In the genomic region with DNA sequence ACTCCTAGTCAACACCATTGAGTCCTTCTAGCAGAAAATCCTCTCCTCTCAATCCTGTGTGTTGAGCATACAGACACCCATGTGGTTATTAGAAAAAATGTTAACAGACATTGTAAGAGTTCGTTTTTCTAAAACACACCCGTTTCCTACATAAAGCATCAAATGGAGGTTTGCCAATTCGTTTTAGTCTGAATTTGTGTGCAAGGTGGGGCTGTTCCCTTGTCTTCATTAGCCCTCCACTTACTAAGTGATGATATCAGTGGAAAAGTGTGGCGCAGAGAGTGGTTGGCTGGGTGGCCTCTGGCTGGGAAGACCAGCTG, we compare ENCODE assay signal across 10 cellular contexts. TPM values are rescaled to one million over a fixed set of nuclear protein-coding genes. Genes with fewer than 3 reads are reported as not detected.
DNase-seq lines count a peak whose midpoint lies in the region; ATAC-seq lines count a peak whose summit lies in the region.
"Had no signal": no experiment of that assay in that cellular context is flagged by ENCODE, and none has a peak within 500 bp of the region (broad histone marks: within the 10 kb centered on the region; RNA-seq: fewer than 3 reads in every experiment).

No MANE protein-coding gene starts in this region.

- no peak overlapping the region for H2BK12ac ChIP-seq in mesenchymal stem cell (ENCODE audit: low read length in 2 of 2)

- H3K9ac ChIP-seq in mesenchymal stem cell (ENCODE audit: low read length): no peak overlapping the region

- POLR2A ChIA-PET in activated naive CD8-positive, alpha-beta T cell treated with anti-CD3 and anti-CD28 coated beads, Interleukin-2, amount 10 ng/mL, durations not matched to agents 7 days and 5 days (lab: Charles Lee): interaction anchor here (0.6 to 4.1 kb wide), 9 partner anchors 8 to 1032 kb away, joined by 3 to 70 read pairs (median 10); a partner anchor contains a TSS

- peaks cover 0 to 3% of the 10 kb centered on the region in 2 experiments for H3K27me3 ChIP-seq in mesenchymal stem cell (ENCODE audit: control insufficient read depth in 1 of 2, insufficient read depth in 1 of 2, low read length in 2 of 2)

- peak overlapping the region in 1 of 2 experiments; percentile 48 for H3K4ac ChIP-seq in mesenchymal stem cell (ENCODE audit: low read depth in 1 of 2, low read length in 2 of 2)

- H2AFZ ChIP-seq in mesenchymal stem cell (ENCODE audit: low read depth, low read length): no peak overlapping the region

- H3K4me2 ChIP-seq in mesenchymal stem cell (ENCODE audit: low read length, poor library complexity, severe bottlenecking): no peak overlapping the region

- no peak overlapping the region for H2BK15ac ChIP-seq in mesenchymal stem cell (ENCODE audit: low read depth, poor library complexity, severe bottlenecking)

- no peak overlapping the region for H3K14ac ChIP-seq in mesenchymal stem cell (ENCODE audit: low read length in 2 of 2)

- CTCF ChIA-PET in activated CD8-positive, alpha-beta memory T cell treated with anti-CD3 and anti-CD28 coated beads, Interleukin-2, amount 10 ng/mL, durations not matched to agents 7 days and 5 days (lab: Charles Lee): interaction anchor here (0.9 to 15.6 kb wide), 10 partner anchors 8 to 112 kb away, joined by 3 to 206 read pairs (median 18); a partner anchor contains a TSS

- H3K9me3 Mint-ChIP-seq in activated CD8-positive, alpha-beta memory T cell treated with anti-CD3 and anti-CD28 coated beads, Interleukin-2, amount 10 ng/mL, durations not matched to agents 7 days and 5 days (ENCODE audit: low read depth): no peaks in the 10 kb centered on the region
- H3K9me3 Mint-ChIP-seq in activated naive CD8-positive, alpha-beta T cell treated with anti-CD3 and anti-CD28 coated beads, Interleukin-2, amount 10 ng/mL, durations not matched to agents 7 days and 5 days: no peaks in the 10 kb centered on the region

- no peaks in the 10 kb centered on the region for H3K27me3 Mint-ChIP-seq in activated CD8-positive, alpha-beta memory T cell treated with anti-CD3 and anti-CD28 coated beads, Interleukin-2, amount 10 ng/mL, durations not matched to agents 7 days and 5 days
- no peaks in the 10 kb centered on the region for H3K27me3 Mint-ChIP-seq in activated naive CD8-positive, alpha-beta T cell treated with anti-CD3 and anti-CD28 coated beads, Interleukin-2, amount 10 ng/mL, durations not matched to agents 7 days and 5 days

- peak overlapping the region; percentile 10 for H4K8ac ChIP-seq in mesenchymal stem cell (ENCODE audit: low read length)

- no peak for DNase-seq in activated CD8-positive, alpha-beta memory T cell treated with anti-CD3 and anti-CD28 coated beads, Interleukin-2, amount 10 ng/mL, durations not matched to agents 7 days and 5 days
- DNase-seq in activated CD8-positive, alpha-beta memory T cell treated with anti-CD3 and anti-CD28 coated beads, Interleukin-2, amount 50 U/mL, for 4 hours: no peak
- DNase-seq in activated naive CD8-positive, alpha-beta T cell treated with anti-CD3 and anti-CD28 coated beads, Interleukin-2, amount 10 ng/mL, durations not matched to agents 7 days and 5 days: no peak
- DNase-seq in mesenchymal stem cell: no peak
- DNase-seq in substantia nigra (lab: John Stamatoyannopoulos, UW): no peak
- no peak for DNase-seq in stimulated activated naive CD4-positive, alpha-beta T cell treated with Interleukin-2 at 50 U/mL for 16 hours (lab: John Stamatoyannopoulos, UW)
- DNase-seq: foreskin fibroblast had no signal

- peak overlapping the region; percentile 100 for H3K4me3 Mint-ChIP-seq in activated CD8-positive, alpha-beta memory T cell treated with anti-CD3 and anti-CD28 coated beads, Interleukin-2, amount 10 ng/mL, durations not matched to agents 7 days and 5 days
- H3K4me3 Mint-ChIP-seq in activated naive CD8-positive, alpha-beta T cell treated with anti-CD3 and anti-CD28 coated beads, Interleukin-2, amount 10 ng/mL, durations not matched to agents 7 days and 5 days: peak overlapping the region; percentile 93

- H3K23ac ChIP-seq in mesenchymal stem cell (ENCODE audit: low read length in 2 of 2): no peak overlapping the region

- peaks cover 42% of the 10 kb centered on the region for H3K4me1 ChIP-seq in mesenchymal stem cell (ENCODE audit: control insufficient read depth, insufficient read depth, low read depth, low read length)

- peaks cover 0 to 22% of the 10 kb centered on the region in 2 experiments for H3K36me3 ChIP-seq in mesenchymal stem cell (ENCODE audit: control insufficient read depth in 1 of 2, insufficient read depth in 2 of 2, low read depth in 1 of 2, low read length in 2 of 2)

- H4K91ac ChIP-seq in mesenchymal stem cell (ENCODE audit: low read length): peak overlapping the region; percentile 25

- WGBS in mesenchymal stem cell: 82% methylated on average over 1 of the region's 4 CpGs

- ATAC-seq in activated CD8-positive, alpha-beta memory T cell treated with anti-CD3 and anti-CD28 coated beads, Interleukin-2, amount 10 ng/mL, durations not matched to agents 7 days and 5 days: no peak
- no peak for ATAC-seq in activated naive CD8-positive, alpha-beta T cell treated with anti-CD3 and anti-CD28 coated beads, Interleukin-2, amount 10 ng/mL, durations not matched to agents 7 days and 5 days (ENCODE audit: low read depth)
- ATAC-seq in GM18907 (IDR thresholded peaks at IDR 0.05; ENCODE audit: unreplicated experiment) (no peak), HG02981 (IDR thresholded peaks at IDR 0.05; ENCODE audit: unreplicated experiment) (no peak)

- peaks cover 59% of the 10 kb centered on the region for H3K4me1 Mint-ChIP-seq in activated CD8-positive, alpha-beta memory T cell treated with anti-CD3 and anti-CD28 coated beads, Interleukin-2, amount 10 ng/mL, durations not matched to agents 7 days and 5 days
- peaks cover 56% of the 10 kb centered on the region for H3K4me1 Mint-ChIP-seq in activated naive CD8-positive, alpha-beta T cell treated with anti-CD3 and anti-CD28 coated beads, Interleukin-2, amount 10 ng/mL, durations not matched to agents 7 days and 5 days

- peaks cover 24% of the 10 kb centered on the region for H3K79me1 ChIP-seq in mesenchymal stem cell (replicated peaks; ENCODE audit: low read length, poor library complexity, severe bottlenecking)

- no peak overlapping the region for H2BK120ac ChIP-seq in mesenchymal stem cell (ENCODE audit: low read depth, low read length)

- peak overlapping the region; percentile 88 for H3K27ac Mint-ChIP-seq in activated CD8-positive, alpha-beta memory T cell treated with anti-CD3 and anti-CD28 coated beads, Interleukin-2, amount 10 ng/mL, durations not matched to agents 7 days and 5 days
- H3K27ac Mint-ChIP-seq in activated naive CD8-positive, alpha-beta T cell treated with anti-CD3 and anti-CD28 coated beads, Interleukin-2, amount 10 ng/mL, durations not matched to agents 7 days and 5 days: peak overlapping the region; percentile 77

- H2BK5ac ChIP-seq in mesenchymal stem cell (ENCODE audit: low read depth, low read length, poor library complexity, severe bottlenecking): no peak overlapping the region

- peaks cover 50% of the 10 kb centered on the region for H3K36me3 Mint-ChIP-seq in activated CD8-positive, alpha-beta memory T cell treated with anti-CD3 and anti-CD28 coated beads, Interleukin-2, amount 10 ng/mL, durations not matched to agents 7 days and 5 days
- peaks cover 34% of the 10 kb centered on the region for H3K36me3 Mint-ChIP-seq in activated naive CD8-positive, alpha-beta T cell treated with anti-CD3 and anti-CD28 coated beads, Interleukin-2, amount 10 ng/mL, durations not matched to agents 7 days and 5 days

- H3K27ac ChIP-seq in mesenchymal stem cell (ENCODE audit: low read length, poor library complexity, severe bottlenecking) (no peak overlapping the region), substantia nigra (ENCODE audit: low read depth, low read length, poor library complexity, severe bottlenecking) (peak overlapping the region; percentile 89)

- no peak overlapping the region for H3K4me3 ChIP-seq in mesenchymal stem cell (ENCODE audit: insufficient read depth in 1 of 2, low read depth in 1 of 2, low read length in 2 of 2)

- peak overlapping the region in 1 of 2 experiments; percentile 63 for H3K18ac ChIP-seq in mesenchymal stem cell (ENCODE audit: low read depth in 1 of 2, low read length in 2 of 2)

- H2AK5ac ChIP-seq in mesenchymal stem cell (ENCODE audit: low read length, severe bottlenecking): peak overlapping the region; percentile 5

- no peaks in the 10 kb centered on the region for H3K9me3 ChIP-seq in mesenchymal stem cell (ENCODE audit: control insufficient read depth, low read length)

RNA-seq across cellular contexts. Expression of a gene that starts 2.7 kb away (rescaled TPM):
- total RNA-seq in activated CD8-positive, alpha-beta memory T cell treated with anti-CD3 and anti-CD28 coated beads, Interleukin-2, amount 10 ng/mL, durations not matched to agents 7 days and 5 days: 100 to 1,000 TPM; 284 to 377 TPM
- total RNA-seq in activated naive CD8-positive, alpha-beta T cell treated with anti-CD3 and anti-CD28 coated beads, Interleukin-2, amount 10 ng/mL, durations not matched to agents 7 days and 5 days: 100 to 1,000 TPM; 241 to 244 TPM
- 126 TPM for polyA plus RNA-seq in mesenchymal stem cell (2013, experiment 1 of 2)
- 126 TPM for polyA plus RNA-seq in mesenchymal stem cell (2013, experiment 2 of 2)

RNA-seq across cellular contexts. Expression of a gene that starts 14.1 kb away (rescaled TPM):
- 10 to 100 TPM; 36.7 to 51.7 TPM for total RNA-seq in activated CD8-positive, alpha-beta memory T cell treated with anti-CD3 and anti-CD28 coated beads, Interleukin-2, amount 10 ng/mL, durations not matched to agents 7 days and 5 days
- total RNA-seq in activated naive CD8-positive, alpha-beta T cell treated with anti-CD3 and anti-CD28 coated beads, Interleukin-2, amount 10 ng/mL, durations not matched to agents 7 days and 5 days: 10 to 100 TPM; 24.7 to 27.5 TPM
- polyA plus RNA-seq in mesenchymal stem cell (2013, experiment 1 of 2): 2.4 TPM
- 1.9 TPM for polyA plus RNA-seq in mesenchymal stem cell (2013, experiment 2 of 2)
- polyA plus RNA-seq: neural cell had no signal

RNA-seq across cellular contexts. Expression of a gene that starts 25.0 kb away (rescaled TPM):
- 10 to 100 TPM; 34.1 to 34.5 TPM for total RNA-seq in activated CD8-positive, alpha-beta memory T cell treated with anti-CD3 and anti-CD28 coated beads, Interleukin-2, amount 10 ng/mL, durations not matched to agents 7 days and 5 days
- total RNA-seq in activated naive CD8-positive, alpha-beta T cell treated with anti-CD3 and anti-CD28 coated beads, Interleukin-2, amount 10 ng/mL, durations not matched to agents 7 days and 5 days: 10 to 100 TPM; 37.6 to 42.1 TPM
- polyA plus RNA-seq in mesenchymal stem cell (2013, experiment 1 of 2): 29.5 TPM
- 30.4 TPM for polyA plus RNA-seq in mesenchymal stem cell (2013, experiment 2 of 2)

RNA-seq across cellular contexts. Expression of a gene that starts 38.4 kb away (rescaled TPM):
- not detected for total RNA-seq in activated CD8-positive, alpha-beta memory T cell treated with anti-CD3 and anti-CD28 coated beads, Interleukin-2, amount 10 ng/mL, durations not matched to agents 7 days and 5 days
- under 1 TPM in 1 of 2 experiments, not detected in 1; 0.25 TPM for total RNA-seq in activated naive CD8-positive, alpha-beta T cell treated with anti-CD3 and anti-CD28 coated beads, Interleukin-2, amount 10 ng/mL, durations not matched to agents 7 days and 5 days
- not detected for polyA plus RNA-seq in mesenchymal stem cell (2013, experiment 1 of 2)
- polyA plus RNA-seq in mesenchymal stem cell (2013, experiment 2 of 2): not detected
- polyA plus RNA-seq: neural cell had no signal
